Comparison of ENCODE assay signal across 12 cellular contexts in genomic region chr1:224632921-224633321, GRCh38. TPM values are rescaled to one million over a fixed set of nuclear protein-coding genes. Genes with fewer than 3 reads are reported as not detected.
DNase-seq lines count a peak whose midpoint lies in the region; ATAC-seq and TF ChIP-seq lines count a peak whose summit lies in the region.
"Had no signal": no experiment of that assay in that cellular context is flagged by ENCODE, and none has a peak within 500 bp of the region (broad histone marks: within the 10 kb centered on the region; RNA-seq: fewer than 3 reads in every experiment).

No MANE protein-coding gene starts in this region.

- H3K36me3 ChIP-seq in cardiac muscle cell: no peaks in the 10 kb centered on the region

- H3K27me3 ChIP-seq in cardiac muscle cell: no peaks in the 10 kb centered on the region
- H3K27me3 ChIP-seq: testis had no signal

- H3K27ac ChIP-seq in cardiac muscle cell: no peak overlapping the region
- H3K27ac ChIP-seq: testis had no signal

- H3K4me3 ChIP-seq in cardiac muscle cell: no peak overlapping the region
- H3K4me3 ChIP-seq: testis had no signal

- no peaks in the 10 kb centered on the region for H3K9me3 ChIP-seq in cardiac muscle cell (ENCODE audit: low read depth)
- H3K9me3 ChIP-seq: testis had no signal

- peak; percentile 10 for TF ChIP-seq CTCF in cardiac muscle cell (IDR thresholded peaks at IDR 0.05; ENCODE audit: low read depth, low read length)

- H3K4me1 ChIP-seq in cardiac muscle cell (ENCODE audit: low read depth): peaks cover 4% of the 10 kb centered on the region

- ATAC-seq in left cardiac atrium (no peak), GM21723 (IDR thresholded peaks at IDR 0.05; ENCODE audit: unreplicated experiment) (no peak), HG02884 (IDR thresholded peaks at IDR 0.05; ENCODE audit: unreplicated experiment) (no peak)

- intact Hi-C loops in left cardiac atrium (cut with DNase I): no loop called here

- DNase-seq in cardiac muscle cell (ENCODE audit: low read depth in 1 of 2, low spot score in 1 of 2): peak in 1 of 2 donors; percentile 65
- no peak for DNase-seq in left cardiac atrium
- peak; percentile 31 for DNase-seq in SW480 (ENCODE audit: low spot score)
- peak; percentile 77 for DNase-seq in glomerular visceral epithelial cell (ENCODE audit: extremely low spot score)
- DNase-seq in NCI-H748 (lab: John Stamatoyannopoulos, UW; ENCODE audit: unreplicated experiment): no peak
- no peak for DNase-seq in amniotic stem cell (lab: John Stamatoyannopoulos, UW)
- DNase-seq: activated CD8-positive, alpha-beta memory T cell treated with anti-CD3 and anti-CD28 coated beads, Interleukin-2, amount 50 U/mL, for 48 hours; NCI-H2029; posterior cingulate gyrus; testis had no signal

RNA-seq across cellular contexts. Expression of gene CNIH3, which starts 16.8 kb away (rescaled TPM):
- total RNA-seq in cardiac muscle cell: 3.2 and 3.7 TPM in 2 replicates
- polyA plus RNA-seq in cardiac muscle cell: 4.2 and 4.7 TPM in 2 replicates
- 1 to 10 TPM in 1 of 2 donors, under 1 TPM in 1; 0.88 to 1.3 TPM for total RNA-seq in left cardiac atrium

Comparison
In these comparisons a context has a peak if more than half of its experiments do, and no peak if none do; other contexts are left out.
1. DNase-seq: peak in SW480 (single experiment) and glomerular visceral epithelial cell (single experiment); none in left cardiac atrium (single experiment), NCI-H748 (single experiment) and amniotic stem cell (single experiment).